8 cellular contexts compared by ENCODE assay signal in the genomic region with DNA sequence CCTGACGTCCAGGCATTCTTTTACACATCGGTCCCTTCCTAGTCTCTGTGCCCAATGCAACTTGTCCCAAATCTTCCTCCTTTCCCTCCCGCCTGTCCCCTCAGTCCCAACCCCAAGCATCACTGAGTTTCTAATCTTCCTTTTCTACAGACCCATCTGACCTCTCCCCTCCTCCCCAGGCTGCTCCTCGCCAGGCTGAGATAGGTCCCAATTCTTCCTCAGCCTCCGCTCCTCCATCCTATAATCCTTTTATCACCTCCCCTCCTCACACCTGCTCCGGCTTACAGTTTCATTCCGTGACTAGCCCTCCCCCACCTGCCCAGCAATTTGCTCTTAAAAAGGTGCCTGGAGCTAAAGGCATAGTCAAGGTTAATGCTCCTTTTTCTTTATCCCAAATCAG.
DNase-seq lines count a peak whose midpoint lies in the region; ATAC-seq and TF ChIP-seq lines count a peak whose summit lies in the region.
"Not testable (repeated sequence)": the region's sequence is repeated elsewhere in the genome, so short reads cannot be mapped to it uniquely, and the experiment has no call there.

No MANE protein-coding gene starts in this region.

- H2BK15ac ChIP-seq in mesendoderm (replicated peaks; ENCODE audit: low read depth): not testable (repeated sequence)

- H4K8ac ChIP-seq in mesendoderm (ENCODE audit: low read depth, low read length): not testable (repeated sequence)

- H3K27ac Mint-ChIP-seq in WTC11 (peak overlapping the region; percentile 50; the same call in 1 of the 2 replicates), endodermal cell (peak overlapping the region; percentile 93)

- peak overlapping the region; percentile 42 for H3K9ac ChIP-seq in HUES6 (ENCODE audit: low read length)
- not testable (repeated sequence) for H3K9ac ChIP-seq in endodermal cell (ENCODE audit: extremely low read depth, low read length, poor library complexity, severe bottlenecking); mesendoderm (ENCODE audit: low read length)

- peak overlapping the region; percentile 15 for H3K56ac ChIP-seq in mesendoderm (ENCODE audit: low read length)

- H3K27ac ChIP-seq in HUES6 (ENCODE audit: low read depth, low read length); WERI-Rb-1; endodermal cell (ENCODE audit: low read depth, low read length): not testable (repeated sequence)
- peak overlapping the region; percentile 73 for H3K27ac ChIP-seq in mesendoderm (ENCODE audit: low read depth, low read length)

- H3K4me3 Mint-ChIP-seq in WTC11: peak overlapping the region; percentile 41
- peak overlapping the region; percentile 70 for H3K4me3 Mint-ChIP-seq in endodermal cell

- H3K27me3 ChIP-seq in H7 (ENCODE audit: control insufficient read depth, insufficient read depth, low read length); HUES6 (ENCODE audit: control insufficient read depth, insufficient read depth, low read length); WERI-Rb-1 (ENCODE audit: insufficient read depth, low read depth, severe bottlenecking); endodermal cell (ENCODE audit: control insufficient read depth, insufficient read depth, low read length, poor library complexity, severe bottlenecking); mesendoderm (ENCODE audit: insufficient read depth, low read length, poor library complexity): not testable (repeated sequence)

- POLR2A ChIA-PET in WTC11 (lab: Charles Lee): not testable (repeated sequence)

- H3K4me1 Mint-ChIP-seq in WTC11 (peaks cover 51% of the 10 kb centered on the region), endodermal cell (peaks cover 71% of the 10 kb centered on the region)

- H3K36me3 Mint-ChIP-seq in WTC11; endodermal cell (ENCODE audit: low read depth): not testable (repeated sequence)

- WGBS in endodermal cell (ENCODE audit: insufficient coverage in 1 of 2, insufficient read length in 1 of 2), 2 experiments: 30 to 45% methylated on average over 3 to 7 of the region's 7 CpGs
- no CpG with 5 or more reads among the region's 7 CpGs for WGBS in mesendoderm (ENCODE audit: extremely low coverage, insufficient coverage, low lambda C conversion rate)

- H4K5ac ChIP-seq in mesendoderm (ENCODE audit: low read length): not testable (repeated sequence)

- H2BK5ac ChIP-seq in mesendoderm (ENCODE audit: low read length): not testable (repeated sequence)

- H3K4me1 ChIP-seq in HUES6 (ENCODE audit: control insufficient read depth, insufficient read depth, low read length) (peaks cover 12% of the 10 kb centered on the region; the same call in 1 of the 2 replicates), mesendoderm (ENCODE audit: control insufficient read depth, low read depth, low read length) (peaks cover 10% of the 10 kb centered on the region)
- H3K4me1 ChIP-seq in endodermal cell (ENCODE audit: control insufficient read depth, insufficient read depth, low read length): not testable (repeated sequence)

- H3K36me3 ChIP-seq in H7 (replicated peaks; ENCODE audit: control insufficient read depth, insufficient read depth, low read length); HUES6 (ENCODE audit: control insufficient read depth, insufficient read depth, low read length); WERI-Rb-1; endodermal cell (ENCODE audit: control insufficient read depth, insufficient read depth, low read length); mesendoderm (ENCODE audit: control insufficient read depth, insufficient read depth, low read length): not testable (repeated sequence)

- H3K4me2 ChIP-seq in mesendoderm (ENCODE audit: low read length): not testable (repeated sequence)

- H3K27me3 Mint-ChIP-seq in WTC11 (ENCODE audit: low read depth); endodermal cell (ENCODE audit: insufficient read depth): not testable (repeated sequence)

- not testable (repeated sequence) for H3K23ac ChIP-seq in mesendoderm (ENCODE audit: low read length)

- not testable (repeated sequence) for H3K79me1 ChIP-seq in mesendoderm (ENCODE audit: low read length)

- H3K4ac ChIP-seq in mesendoderm (ENCODE audit: low read depth, low read length): not testable (repeated sequence)

- not testable (repeated sequence) for TF ChIP-seq CTCF in WERI-Rb-1 (IDR thresholded peaks at IDR 0.05; ENCODE audit: low read depth, low read length); WTC11 (IDR thresholded peaks at IDR 0.05); endodermal cell (conservative IDR thresholded peaks at IDR 0.05)

- DNase-seq in H7; WTC11 (ENCODE audit: low spot score); endodermal cell: not testable (repeated sequence)
- DNase-seq in NCI-H82 (lab: John Stamatoyannopoulos, UW): peak; percentile 71
- peak; percentile 20 for DNase-seq in NCI-H82 treated with DMSO at 0.1 percent for 48 hours (lab: John Stamatoyannopoulos, UW; ENCODE audit: unreplicated experiment)
- peak; percentile 64 for DNase-seq in WERI-Rb-1
- DNase-seq in mesendoderm: peak; percentile 54

- H2BK120ac ChIP-seq in mesendoderm (ENCODE audit: low read depth, low read length): not testable (repeated sequence)

- H3K9me3 Mint-ChIP-seq in WTC11, endodermal cell: not testable (repeated sequence)

- not testable (repeated sequence) for H3K18ac ChIP-seq in mesendoderm (ENCODE audit: low read length)

- not testable (repeated sequence) for H3K9me3 ChIP-seq in HUES6 (ENCODE audit: control insufficient read depth, insufficient read depth, low read depth, low read length); WERI-Rb-1 (ENCODE audit: severe bottlenecking); endodermal cell (ENCODE audit: control insufficient read depth, low read length)

- H3K4me3 ChIP-seq in H7 (ENCODE audit: insufficient read depth, low read depth, low read length) (peak overlapping the region; percentile 8; the same call in 1 of the 2 replicates), endodermal cell (ENCODE audit: low read length) (peak overlapping the region; percentile 76)
- H3K4me3 ChIP-seq in HUES6 (ENCODE audit: low read depth, low read length); WERI-Rb-1 (ENCODE audit: low read depth, low read length); mesendoderm (ENCODE audit: low read length): not testable (repeated sequence)

- H2AK5ac ChIP-seq in mesendoderm (ENCODE audit: low read length): not testable (repeated sequence)

- CTCF ChIA-PET in WTC11 (lab: Charles Lee): interaction anchor here (0.7 kb wide), 1 partner anchor 61 kb away, joined by 3 read pairs; no protein-coding TSS in a partner anchor

- not testable (repeated sequence) for ATAC-seq in WTC11

- not testable (repeated sequence) for H3K79me2 ChIP-seq in mesendoderm (ENCODE audit: control insufficient read depth, insufficient read depth, low read length)
